33 cellular contexts compared by ENCODE assay signal in genomic region chr6:142916881-142917280, GRCh38. TPM values are rescaled to one million over a fixed set of nuclear protein-coding genes. Genes with fewer than 3 reads are reported as not detected.
DNase-seq lines count a peak whose midpoint lies in the region; ATAC-seq and TF ChIP-seq lines count a peak whose summit lies in the region.
"Had no signal": no experiment of that assay in that cellular context is flagged by ENCODE, and none has a peak within 500 bp of the region (broad histone marks: within the 10 kb centered on the region; RNA-seq: fewer than 3 reads in every experiment).

No MANE protein-coding gene starts in this region.

- CTCF ChIA-PET in CD4-positive, alpha-beta T cell (lab: Charles Lee) = interaction anchor here (1.1 to 1.5 kb wide), 2 partner anchors 10 to 27 kb away, joined by 3 read pairs; no protein-coding TSS in a partner anchor
- CTCF ChIA-PET in naive thymus-derived CD4-positive, alpha-beta T cell (lab: Charles Lee) = interaction anchor here (0.6 to 1.3 kb wide), 7 partner anchors 10 to 91 kb away, joined by 3 to 8 read pairs (median 3); no protein-coding TSS in a partner anchor
- CTCF ChIA-PET in activated CD4-positive, alpha-beta memory T cell treated with anti-CD3 and anti-CD28 coated beads for 36 hours (lab: Charles Lee) = interaction anchor here (1.4 kb wide), 1 partner anchor 8 kb away, joined by 3 read pairs; no protein-coding TSS in a partner anchor

- H3K9me3 ChIP-seq in CD4-positive, alpha-beta T cell (ENCODE audit: control insufficient read depth, low read length) = no peaks in the 10 kb centered on the region
- no peaks in the 10 kb centered on the region for H3K9me3 ChIP-seq in naive thymus-derived CD4-positive, alpha-beta T cell (ENCODE audit: control insufficient read depth in 2 of 3, low read length in 3 of 3)
- no peaks in the 10 kb centered on the region for H3K9me3 ChIP-seq in mucosa of descending colon
- H3K9me3 ChIP-seq: BE2C, HAP-1, SJCRH30 had no signal

- POLR2A ChIA-PET in CD4-positive, alpha-beta T cell (lab: Charles Lee) = interaction anchor here (0.9 to 7.9 kb wide), 7 partner anchors 10 to 69 kb away, joined by 3 to 79 read pairs (median 4); no protein-coding TSS in a partner anchor
- POLR2A ChIA-PET in naive thymus-derived CD4-positive, alpha-beta T cell (lab: Charles Lee) = interaction anchor here (0.6 to 7.5 kb wide), 13 partner anchors 10 to 119 kb away, joined by 3 to 75 read pairs (median 3); no protein-coding TSS in a partner anchor
- POLR2A ChIA-PET in activated CD4-positive, alpha-beta memory T cell treated with anti-CD3 and anti-CD28 coated beads for 36 hours (lab: Charles Lee) = interaction anchor here (0.7 kb wide), 1 partner anchor 11 kb away, joined by 3 read pairs; no protein-coding TSS in a partner anchor

- no peak overlapping the region for H3K4me3 ChIP-seq in naive thymus-derived CD4-positive, alpha-beta T cell (ENCODE audit: low read length)
- H3K4me3 ChIP-seq in mucosa of descending colon = no peak overlapping the region
- H3K4me3 ChIP-seq: GM12878, HAP-1, SJCRH30 had no signal

- peaks cover 70% of the 10 kb centered on the region for H3K36me3 Mint-ChIP-seq in activated T-cell treated with anti-CD3 and anti-CD28 coated beads, Interleukin-2, amount 50 U/mL, for 24 hours (ENCODE audit: low read depth)
- H3K36me3 Mint-ChIP-seq in activated T-cell treated with anti-CD3 and anti-CD28 coated beads, Interleukin-2, amount 50 U/mL, for 72 hours (ENCODE audit: insufficient read depth in 2 of 2) = peaks cover 3 to 12% of the 10 kb centered on the region in 2 donors
- H3K36me3 Mint-ChIP-seq in CD4-positive, alpha-beta T cell (ENCODE audit: low read depth) = peaks cover 22% of the 10 kb centered on the region
- peaks cover 46% of the 10 kb centered on the region for H3K36me3 Mint-ChIP-seq in activated naive CD8-positive, alpha-beta T cell treated with anti-CD3 and anti-CD28 coated beads for 36 hours
- peaks cover 0 to 29% (median 16%) of the 10 kb centered on the region in 5 donors for H3K36me3 Mint-ChIP-seq in naive thymus-derived CD4-positive, alpha-beta T cell
- H3K36me3 Mint-ChIP-seq in activated CD4-positive, alpha-beta memory T cell treated with anti-CD3 and anti-CD28 coated beads for 36 hours = peaks cover 10% of the 10 kb centered on the region

- no peak overlapping the region for H3K27ac ChIP-seq in CD4-positive, alpha-beta T cell (ENCODE audit: low read depth, low read length)
- H3K27ac ChIP-seq in naive thymus-derived CD4-positive, alpha-beta T cell (ENCODE audit: low read depth, low read length) = peak overlapping the region; percentile 82
- no peak overlapping the region for H3K27ac ChIP-seq in foreskin keratinocyte
- H3K27ac ChIP-seq: 22Rv1, SJCRH30 had no signal

- no peak for DNase-seq in activated T-cell treated with anti-CD3 and anti-CD28 coated beads, Interleukin-2, amount 50 U/mL, for 24 hours
- DNase-seq in activated T-cell treated with anti-CD3 and anti-CD28 coated beads, Interleukin-2, amount 50 U/mL, for 72 hours = no peak
- no peak for DNase-seq in CD4-positive, alpha-beta T cell
- DNase-seq in activated naive CD8-positive, alpha-beta T cell treated with anti-CD3 and anti-CD28 coated beads for 36 hours = no peak
- no peak for DNase-seq in naive thymus-derived CD4-positive, alpha-beta T cell
- no peak for DNase-seq in activated CD4-positive, alpha-beta memory T cell treated with anti-CD3 and anti-CD28 coated beads for 36 hours
- DNase-seq in mucosa of descending colon = no peak
- DNase-seq in foreskin keratinocyte = no peak
- DNase-seq: ACHN; BE2C; DMS 273 treated with DMSO at 0.1 percent for 48 hours; DMS79; EL; GDM1; GOT3; HFFc6; MV-4-11; NCI-H1105; NCI-H146; NCI-H1930; NCI-H2107; NCI-H524; NCI-H748 treated with DMSO at 0.1 percent for 48 hours; NK-92 treated with Interleukin-12 subunit alpha and Interleukin-12 subunit beta, amount 100 ng/mL, for 24 hours; PC-3; SJCRH30 had no signal

- ATAC-seq in activated T-cell treated with anti-CD3 and anti-CD28 coated beads, Interleukin-2, amount 50 U/mL, for 72 hours (replicated peaks in 1 of 2) = no peak
- ATAC-seq in CD4-positive, alpha-beta T cell (ENCODE audit: poor library complexity) = no peak
- ATAC-seq in naive thymus-derived CD4-positive, alpha-beta T cell = no peak
- ATAC-seq in mucosa of descending colon (no peak), foreskin keratinocyte (no peak)
- ATAC-seq: GM12878, PC-3, Right ventricle myocardium inferior, SK-N-SH treated with all-trans-retinoic acid at 6 μM for 48 hours had no signal

- H3K36me3 ChIP-seq in naive thymus-derived CD4-positive, alpha-beta T cell (ENCODE audit: control insufficient read depth in 2 of 3, insufficient read depth in 3 of 3, low read length in 3 of 3) = no peaks in the 10 kb centered on the region
- no peaks in the 10 kb centered on the region for H3K36me3 ChIP-seq in mucosa of descending colon (ENCODE audit: low read depth)
- H3K36me3 ChIP-seq: BE2C, HAP-1, SJCRH30 had no signal

- no peak overlapping the region for H3K4me3 Mint-ChIP-seq in activated T-cell treated with anti-CD3 and anti-CD28 coated beads, Interleukin-2, amount 50 U/mL, for 24 hours
- no peak overlapping the region for H3K4me3 Mint-ChIP-seq in activated T-cell treated with anti-CD3 and anti-CD28 coated beads, Interleukin-2, amount 50 U/mL, for 72 hours
- H3K4me3 Mint-ChIP-seq in CD4-positive, alpha-beta T cell = no peak overlapping the region
- H3K4me3 Mint-ChIP-seq in activated naive CD8-positive, alpha-beta T cell treated with anti-CD3 and anti-CD28 coated beads for 36 hours = no peak overlapping the region
- no peak overlapping the region for H3K4me3 Mint-ChIP-seq in naive thymus-derived CD4-positive, alpha-beta T cell
- no peak overlapping the region for H3K4me3 Mint-ChIP-seq in activated CD4-positive, alpha-beta memory T cell treated with anti-CD3 and anti-CD28 coated beads for 36 hours
- H3K4me3 Mint-ChIP-seq: CD14-positive monocyte, HFFc6, IgD-negative memory B cell had no signal

- peak overlapping the region; percentile 71 for H3K27ac Mint-ChIP-seq in activated T-cell treated with anti-CD3 and anti-CD28 coated beads, Interleukin-2, amount 50 U/mL, for 24 hours
- H3K27ac Mint-ChIP-seq in activated T-cell treated with anti-CD3 and anti-CD28 coated beads, Interleukin-2, amount 50 U/mL, for 72 hours = no peak overlapping the region
- peak overlapping the region; percentile 96 for H3K27ac Mint-ChIP-seq in CD4-positive, alpha-beta T cell
- H3K27ac Mint-ChIP-seq in activated naive CD8-positive, alpha-beta T cell treated with anti-CD3 and anti-CD28 coated beads for 36 hours = peak overlapping the region; percentile 46
- peak overlapping the region in 6 of 9 donors; percentile 77 to 100 (median 98) for H3K27ac Mint-ChIP-seq in naive thymus-derived CD4-positive, alpha-beta T cell
- no peak overlapping the region for H3K27ac Mint-ChIP-seq in activated CD4-positive, alpha-beta memory T cell treated with anti-CD3 and anti-CD28 coated beads for 36 hours
- H3K27ac Mint-ChIP-seq: CD14-positive monocyte, HFFc6 had no signal

- no peaks in the 10 kb centered on the region for H3K27me3 ChIP-seq in CD4-positive, alpha-beta T cell (ENCODE audit: control insufficient read depth, insufficient read depth, low read length)
- no peaks in the 10 kb centered on the region for H3K27me3 ChIP-seq in naive thymus-derived CD4-positive, alpha-beta T cell (ENCODE audit: control insufficient read depth in 2 of 2, insufficient read depth in 2 of 2, low read length in 2 of 2)
- H3K27me3 ChIP-seq in foreskin keratinocyte = no peaks in the 10 kb centered on the region
- H3K27me3 ChIP-seq: SJCRH30 had no signal

- no peaks in the 10 kb centered on the region for H3K27me3 Mint-ChIP-seq in activated T-cell treated with anti-CD3 and anti-CD28 coated beads, Interleukin-2, amount 50 U/mL, for 24 hours
- no peaks in the 10 kb centered on the region for H3K27me3 Mint-ChIP-seq in activated T-cell treated with anti-CD3 and anti-CD28 coated beads, Interleukin-2, amount 50 U/mL, for 72 hours (ENCODE audit: low read depth)
- H3K27me3 Mint-ChIP-seq in CD4-positive, alpha-beta T cell = no peaks in the 10 kb centered on the region
- H3K27me3 Mint-ChIP-seq in activated naive CD8-positive, alpha-beta T cell treated with anti-CD3 and anti-CD28 coated beads for 36 hours = no peaks in the 10 kb centered on the region
- no peaks in the 10 kb centered on the region for H3K27me3 Mint-ChIP-seq in naive thymus-derived CD4-positive, alpha-beta T cell
- no peaks in the 10 kb centered on the region for H3K27me3 Mint-ChIP-seq in activated CD4-positive, alpha-beta memory T cell treated with anti-CD3 and anti-CD28 coated beads for 36 hours
- H3K27me3 Mint-ChIP-seq: IgD-negative memory B cell had no signal

- TF ChIP-seq CTCF in CD4-positive, alpha-beta T cell (IDR thresholded peaks at IDR 0.05) = no peak
- TF ChIP-seq CTCF in mucosa of descending colon (IDR thresholded peaks at IDR 0.05) (no peak), foreskin keratinocyte (conservative IDR thresholded peaks at IDR 0.05) (no peak)

- intact Hi-C loops in CD4-positive, alpha-beta T cell (cut with DNase I, micrococcal nuclease) = no loop called here
- intact Hi-C loops in naive thymus-derived CD4-positive, alpha-beta T cell (cut with micrococcal nuclease) = no loop called here
- intact Hi-C loops in activated CD4-positive, alpha-beta memory T cell treated with anti-CD3 and anti-CD28 coated beads for 36 hours (cut with micrococcal nuclease) = no loop called here
- intact Hi-C loops in mucosa of descending colon (cut with DNase I, micrococcal nuclease) = no loop called here

- peaks cover 56 to 67% of the 10 kb centered on the region in 2 donors for H3K4me1 ChIP-seq in naive thymus-derived CD4-positive, alpha-beta T cell (ENCODE audit: control insufficient read depth in 2 of 2, insufficient read depth in 2 of 2, low read length in 2 of 2)
- H3K4me1 ChIP-seq in mucosa of descending colon (ENCODE audit: low read depth) (no peaks in the 10 kb centered on the region), foreskin keratinocyte (no peaks in the 10 kb centered on the region)
- H3K4me1 ChIP-seq: BE2C, HAP-1 had no signal

- H3K9me3 Mint-ChIP-seq in activated T-cell treated with anti-CD3 and anti-CD28 coated beads, Interleukin-2, amount 50 U/mL, for 24 hours = peaks cover 3% of the 10 kb centered on the region
- H3K9me3 Mint-ChIP-seq in activated T-cell treated with anti-CD3 and anti-CD28 coated beads, Interleukin-2, amount 50 U/mL, for 72 hours = no peaks in the 10 kb centered on the region
- no peaks in the 10 kb centered on the region for H3K9me3 Mint-ChIP-seq in CD4-positive, alpha-beta T cell
- peaks cover 3% of the 10 kb centered on the region for H3K9me3 Mint-ChIP-seq in activated naive CD8-positive, alpha-beta T cell treated with anti-CD3 and anti-CD28 coated beads for 36 hours
- H3K9me3 Mint-ChIP-seq in naive thymus-derived CD4-positive, alpha-beta T cell = no peaks in the 10 kb centered on the region
- H3K9me3 Mint-ChIP-seq in activated CD4-positive, alpha-beta memory T cell treated with anti-CD3 and anti-CD28 coated beads for 36 hours = no peaks in the 10 kb centered on the region
- H3K9me3 Mint-ChIP-seq: CD14-positive monocyte, HFFc6 had no signal

- H3K4me1 Mint-ChIP-seq in activated T-cell treated with anti-CD3 and anti-CD28 coated beads, Interleukin-2, amount 50 U/mL, for 24 hours (ENCODE audit: low read depth) = peaks cover 94% of the 10 kb centered on the region
- H3K4me1 Mint-ChIP-seq in activated T-cell treated with anti-CD3 and anti-CD28 coated beads, Interleukin-2, amount 50 U/mL, for 72 hours (ENCODE audit: low read depth) = peaks cover 94% of the 10 kb centered on the region
- peaks cover 87% of the 10 kb centered on the region for H3K4me1 Mint-ChIP-seq in CD4-positive, alpha-beta T cell (ENCODE audit: low read depth)
- H3K4me1 Mint-ChIP-seq in activated naive CD8-positive, alpha-beta T cell treated with anti-CD3 and anti-CD28 coated beads for 36 hours = peaks cover 78% of the 10 kb centered on the region
- peaks cover 47 to 99% (median 93%) of the 10 kb centered on the region in 7 donors for H3K4me1 Mint-ChIP-seq in naive thymus-derived CD4-positive, alpha-beta T cell
- H3K4me1 Mint-ChIP-seq in activated CD4-positive, alpha-beta memory T cell treated with anti-CD3 and anti-CD28 coated beads for 36 hours (ENCODE audit: low read depth) = peaks cover 74% of the 10 kb centered on the region

RNA-seq across cellular contexts. Expression of gene HIVEP2, which starts 28.1 kb away (rescaled TPM):
- total RNA-seq in activated T-cell treated with anti-CD3 and anti-CD28 coated beads, Interleukin-2, amount 50 U/mL, for 72 hours = 10 to 100 TPM; 25.8 to 30.8 TPM
- total RNA-seq in CD4-positive, alpha-beta T cell = 10 to 100 TPM; 48.4 to 48.6 TPM
- 10 to 100 TPM; 27.1 to 28.8 TPM for total RNA-seq in activated naive CD8-positive, alpha-beta T cell treated with anti-CD3 and anti-CD28 coated beads for 36 hours
- total RNA-seq in naive thymus-derived CD4-positive, alpha-beta T cell = 10 to 100 TPM; 26.8 to 92.1 (median 58.9) TPM
- 10 to 100 TPM; 12.2 to 29.0 TPM for polyA plus RNA-seq in naive thymus-derived CD4-positive, alpha-beta T cell
- 10 to 100 TPM; 24.3 to 25.1 TPM for total RNA-seq in activated CD4-positive, alpha-beta memory T cell treated with anti-CD3 and anti-CD28 coated beads for 36 hours
- total RNA-seq in mucosa of descending colon (10 to 100 TPM in 2 of 3 donors, 1 to 10 TPM in 1; 7.8 to 17.7 (median 11.3) TPM), foreskin keratinocyte (19.5 and 19.8 TPM in 2 replicates)
- 2.1 and 2.5 TPM in 2 replicates for polyA plus RNA-seq in foreskin keratinocyte

Comparison
In these comparisons a context has a peak if more than half of its experiments do, and no peak if none do; other contexts are left out.
1. H3K27ac Mint-ChIP-seq: peak in activated T-cell treated with anti-CD3 and anti-CD28 coated beads, Interleukin-2, amount 50 U/mL, for 24 hours (single experiment), CD4-positive, alpha-beta T cell (single experiment), activated naive CD8-positive, alpha-beta T cell treated with anti-CD3 and anti-CD28 coated beads for 36 hours (single experiment) and naive thymus-derived CD4-positive, alpha-beta T cell (6 of 9); none in activated T-cell treated with anti-CD3 and anti-CD28 coated beads, Interleukin-2, amount 50 U/mL, for 72 hours (single experiment) and activated CD4-positive, alpha-beta memory T cell treated with anti-CD3 and anti-CD28 coated beads for 36 hours (single experiment).